In genomic region chr5:10620346-10620745, GRCh38 we compare ENCODE assay signal across 1 cellular context.
TF ChIP-seq lines count a peak whose summit lies in the region.

No MANE protein-coding gene starts in this region.

TF ChIP-seq in K562, 482 proteins besides CTCF, POLR2A, EP300 and RAD21 (continued from another document and continues in another):
- TF ChIP-seq MAZ (CRISPR knock-in tag; conservative IDR thresholded peaks at IDR 0.05 in 1 of 2, IDR thresholded peaks at IDR 0.05 in 1 of 2) (no peak), FOXJ2 (tag; IDR thresholded peaks at IDR 0.05) (no peak), TGIF2 (CRISPR knock-in tag; IDR thresholded peaks at IDR 0.05) (no peak), SNIP1 (IDR thresholded peaks at IDR 0.05; ENCODE audit: low read depth) (no peak), FOS (IDR thresholded peaks at IDR 0.05; ENCODE audit: extremely low read depth, insufficient read length) (no peak), ARID3A (IDR thresholded peaks at IDR 0.05; ENCODE audit: borderline replicate concordance, low read depth, low read length) (no peak), ZNF507 (tag; conservative IDR thresholded peaks at IDR 0.05) (no peak), BDP1 (IDR thresholded peaks at IDR 0.05; ENCODE audit: insufficient read depth, insufficient read length) (no peak), SMARCA5 (IDR thresholded peaks at IDR 0.05) (no peak), ZNF518B (CRISPR knock-in tag; IDR thresholded peaks at IDR 0.05) (no peak), ILK (tag; IDR thresholded peaks at IDR 0.05; ENCODE audit: borderline replicate concordance, low read depth) (no peak), BCOR (IDR thresholded peaks at IDR 0.05) (no peak), FOXM1 (IDR thresholded peaks at IDR 0.05; ENCODE audit: low read depth) (0 out of 2 replicates have a peak, but pooled peaks have one; percentile 31), FOXM1 (CRISPR knock-in tag; IDR thresholded peaks at IDR 0.05; ENCODE audit: low read depth) (no peak), POLR3A (IDR thresholded peaks at IDR 0.05; ENCODE audit: borderline replicate concordance, extremely low read depth, insufficient read depth, insufficient read length) (no peak), ARNT (IDR thresholded peaks at IDR 0.05) (no peak), CREB1 (IDR thresholded peaks at IDR 0.05) (no peak), CREB1 (CRISPR knock-in tag; IDR thresholded peaks at IDR 0.05) (no peak), ZBTB34 (CRISPR knock-in tag; IDR thresholded peaks at IDR 0.05) (no peak), C11orf30 (IDR thresholded peaks at IDR 0.05; ENCODE audit: low read depth) (no peak), ZNF695 (CRISPR knock-in tag; IDR thresholded peaks at IDR 0.05) (no peak), SIN3A (IDR thresholded peaks at IDR 0.05; ENCODE audit: borderline replicate concordance in 2 of 2, control insufficient read depth in 1 of 2, low read depth in 2 of 2, low read length in 2 of 2) (no peak), GATAD2B (IDR thresholded peaks at IDR 0.05; ENCODE audit: borderline replicate concordance) (no peak), GABPA (tag; conservative IDR thresholded peaks at IDR 0.05; ENCODE audit: low read depth) (no peak), PRDM10 (IDR thresholded peaks at IDR 0.05; ENCODE audit: partially characterized antibody) (no peak), ZNF778 (CRISPR knock-in tag; IDR thresholded peaks at IDR 0.05) (no peak), NCOA6 (IDR thresholded peaks at IDR 0.05) (no peak), MYNN (IDR thresholded peaks at IDR 0.05) (no peak), MYNN (CRISPR knock-in tag; IDR thresholded peaks at IDR 0.05) (no peak), NR2F6 (CRISPR knock-in tag; IDR thresholded peaks at IDR 0.05) (no peak)
- TF ChIP-seq, protein P1, sequence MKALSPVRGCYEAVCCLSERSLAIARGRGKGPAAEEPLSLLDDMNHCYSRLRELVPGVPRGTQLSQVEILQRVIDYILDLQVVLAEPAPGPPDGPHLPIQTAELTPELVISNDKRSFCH (CRISPR knock-in tag; IDR thresholded peaks at IDR 0.05): no peak
- TF ChIP-seq, protein P1 (tag; IDR thresholded peaks at IDR 0.05): no peak
- TF ChIP-seq, protein P2, sequence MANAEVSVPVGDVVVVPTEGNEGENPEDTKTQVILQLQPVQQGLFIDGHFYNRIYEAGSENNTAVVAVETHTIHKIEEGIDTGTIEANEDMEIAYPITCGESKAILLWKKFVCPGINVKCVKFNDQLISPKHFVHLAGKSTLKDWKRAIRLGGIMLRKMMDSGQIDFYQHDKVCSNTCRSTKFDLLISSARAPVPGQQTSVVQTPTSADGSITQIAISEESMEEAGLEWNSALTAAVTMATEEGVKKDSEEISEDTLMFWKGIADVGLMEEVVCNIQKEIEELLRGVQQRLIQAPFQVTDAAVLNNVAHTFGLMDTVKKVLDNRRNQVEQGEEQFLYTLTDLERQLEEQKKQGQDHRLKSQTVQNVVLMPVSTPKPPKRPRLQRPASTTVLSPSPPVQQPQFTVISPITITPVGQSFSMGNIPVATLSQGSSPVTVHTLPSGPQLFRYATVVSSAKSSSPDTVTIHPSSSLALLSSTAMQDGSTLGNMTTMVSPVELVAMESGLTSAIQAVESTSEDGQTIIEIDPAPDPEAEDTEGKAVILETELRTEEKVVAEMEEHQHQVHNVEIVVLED (CRISPR knock-in tag; IDR thresholded peaks at IDR 0.05): no peak
- TF ChIP-seq, protein P3, sequence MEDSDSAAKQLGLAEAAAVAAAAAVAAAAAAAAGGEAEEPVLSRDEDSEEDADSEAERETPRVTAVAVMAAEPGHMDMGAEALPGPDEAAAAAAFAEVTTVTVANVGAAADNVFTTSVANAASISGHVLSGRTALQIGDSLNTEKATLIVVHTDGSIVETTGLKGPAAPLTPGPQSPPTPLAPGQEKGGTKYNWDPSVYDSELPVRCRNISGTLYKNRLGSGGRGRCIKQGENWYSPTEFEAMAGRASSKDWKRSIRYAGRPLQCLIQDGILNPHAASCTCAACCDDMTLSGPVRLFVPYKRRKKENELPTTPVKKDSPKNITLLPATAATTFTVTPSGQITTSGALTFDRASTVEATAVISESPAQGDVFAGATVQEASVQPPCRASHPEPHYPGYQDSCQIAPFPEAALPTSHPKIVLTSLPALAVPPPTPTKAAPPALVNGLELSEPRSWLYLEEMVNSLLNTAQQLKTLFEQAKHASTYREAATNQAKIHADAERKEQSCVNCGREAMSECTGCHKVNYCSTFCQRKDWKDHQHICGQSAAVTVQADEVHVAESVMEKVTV (CRISPR knock-in tag; IDR thresholded peaks at IDR 0.05): no peak
- TF ChIP-seq, protein P4, sequence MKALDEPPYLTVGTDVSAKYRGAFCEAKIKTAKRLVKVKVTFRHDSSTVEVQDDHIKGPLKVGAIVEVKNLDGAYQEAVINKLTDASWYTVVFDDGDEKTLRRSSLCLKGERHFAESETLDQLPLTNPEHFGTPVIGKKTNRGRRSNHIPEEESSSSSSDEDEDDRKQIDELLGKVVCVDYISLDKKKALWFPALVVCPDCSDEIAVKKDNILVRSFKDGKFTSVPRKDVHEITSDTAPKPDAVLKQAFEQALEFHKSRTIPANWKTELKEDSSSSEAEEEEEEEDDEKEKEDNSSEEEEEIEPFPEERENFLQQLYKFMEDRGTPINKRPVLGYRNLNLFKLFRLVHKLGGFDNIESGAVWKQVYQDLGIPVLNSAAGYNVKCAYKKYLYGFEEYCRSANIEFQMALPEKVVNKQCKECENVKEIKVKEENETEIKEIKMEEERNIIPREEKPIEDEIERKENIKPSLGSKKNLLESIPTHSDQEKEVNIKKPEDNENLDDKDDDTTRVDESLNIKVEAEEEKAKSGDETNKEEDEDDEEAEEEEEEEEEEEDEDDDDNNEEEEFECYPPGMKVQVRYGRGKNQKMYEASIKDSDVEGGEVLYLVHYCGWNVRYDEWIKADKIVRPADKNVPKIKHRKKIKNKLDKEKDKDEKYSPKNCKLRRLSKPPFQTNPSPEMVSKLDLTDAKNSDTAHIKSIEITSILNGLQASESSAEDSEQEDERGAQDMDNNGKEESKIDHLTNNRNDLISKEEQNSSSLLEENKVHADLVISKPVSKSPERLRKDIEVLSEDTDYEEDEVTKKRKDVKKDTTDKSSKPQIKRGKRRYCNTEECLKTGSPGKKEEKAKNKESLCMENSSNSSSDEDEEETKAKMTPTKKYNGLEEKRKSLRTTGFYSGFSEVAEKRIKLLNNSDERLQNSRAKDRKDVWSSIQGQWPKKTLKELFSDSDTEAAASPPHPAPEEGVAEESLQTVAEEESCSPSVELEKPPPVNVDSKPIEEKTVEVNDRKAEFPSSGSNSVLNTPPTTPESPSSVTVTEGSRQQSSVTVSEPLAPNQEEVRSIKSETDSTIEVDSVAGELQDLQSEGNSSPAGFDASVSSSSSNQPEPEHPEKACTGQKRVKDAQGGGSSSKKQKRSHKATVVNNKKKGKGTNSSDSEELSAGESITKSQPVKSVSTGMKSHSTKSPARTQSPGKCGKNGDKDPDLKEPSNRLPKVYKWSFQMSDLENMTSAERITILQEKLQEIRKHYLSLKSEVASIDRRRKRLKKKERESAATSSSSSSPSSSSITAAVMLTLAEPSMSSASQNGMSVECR (CRISPR knock-in tag; IDR thresholded peaks at IDR 0.05): no peak
- TF ChIP-seq, protein P5, sequence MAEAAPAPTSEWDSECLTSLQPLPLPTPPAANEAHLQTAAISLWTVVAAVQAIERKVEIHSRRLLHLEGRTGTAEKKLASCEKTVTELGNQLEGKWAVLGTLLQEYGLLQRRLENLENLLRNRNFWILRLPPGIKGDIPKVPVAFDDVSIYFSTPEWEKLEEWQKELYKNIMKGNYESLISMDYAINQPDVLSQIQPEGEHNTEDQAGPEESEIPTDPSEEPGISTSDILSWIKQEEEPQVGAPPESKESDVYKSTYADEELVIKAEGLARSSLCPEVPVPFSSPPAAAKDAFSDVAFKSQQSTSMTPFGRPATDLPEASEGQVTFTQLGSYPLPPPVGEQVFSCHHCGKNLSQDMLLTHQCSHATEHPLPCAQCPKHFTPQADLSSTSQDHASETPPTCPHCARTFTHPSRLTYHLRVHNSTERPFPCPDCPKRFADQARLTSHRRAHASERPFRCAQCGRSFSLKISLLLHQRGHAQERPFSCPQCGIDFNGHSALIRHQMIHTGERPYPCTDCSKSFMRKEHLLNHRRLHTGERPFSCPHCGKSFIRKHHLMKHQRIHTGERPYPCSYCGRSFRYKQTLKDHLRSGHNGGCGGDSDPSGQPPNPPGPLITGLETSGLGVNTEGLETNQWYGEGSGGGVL (CRISPR knock-in tag; IDR thresholded peaks at IDR 0.05): no peak
- TF ChIP-seq, protein P6, sequence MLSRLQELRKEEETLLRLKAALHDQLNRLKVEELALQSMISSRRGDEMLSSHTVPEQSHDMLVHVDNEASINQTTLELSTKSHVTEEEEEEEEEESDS (CRISPR knock-in tag; IDR thresholded peaks at IDR 0.05): no peak
